1 cellular context compared by ENCODE assay signal in genomic region chr14:101706509-101707284, GRCh38.
TF ChIP-seq lines count a peak whose summit lies in the region.

No MANE protein-coding gene starts in this region.

TF ChIP-seq in HepG2, 621 proteins besides CTCF, POLR2A, EP300 and RAD21 (continued from another document and continues in another):
- TF ChIP-seq DZIP1 (CRISPR knock-in tag; IDR thresholded peaks at IDR 0.05) (no peak), ZNF784 (CRISPR knock-in tag; IDR thresholded peaks at IDR 0.05; ENCODE audit: borderline replicate concordance) (no peak), ZNF235 (CRISPR knock-in tag; IDR thresholded peaks at IDR 0.05; ENCODE audit: borderline replicate concordance) (no peak), ZNF234 (CRISPR knock-in tag; conservative IDR thresholded peaks at IDR 0.05) (no peak), ATRX (CRISPR knock-in tag; IDR thresholded peaks at IDR 0.05; ENCODE audit: borderline replicate concordance) (no peak), ETV5 (CRISPR knock-in tag; IDR thresholded peaks at IDR 0.05; ENCODE audit: borderline replicate concordance) (no peak), ZNF343 (CRISPR knock-in tag; IDR thresholded peaks at IDR 0.05) (no peak), ZEB1 (IDR thresholded peaks at IDR 0.05; ENCODE audit: insufficient replicate concordance, low read depth) (no peak), ELF1 (CRISPR knock-in tag; IDR thresholded peaks at IDR 0.05) (no peak), NCOA5 (CRISPR knock-in tag; IDR thresholded peaks at IDR 0.05) (no peak), ZNF124 (CRISPR knock-in tag; IDR thresholded peaks at IDR 0.05) (no peak), NR2F2 (IDR thresholded peaks at IDR 0.05; ENCODE audit: borderline replicate concordance, low read depth) (no peak), NONO (IDR thresholded peaks at IDR 0.05) (no peak), NONO (CRISPR knock-in tag; conservative IDR thresholded peaks at IDR 0.05) (no peak), TFDP2 (CRISPR knock-in tag; IDR thresholded peaks at IDR 0.05) (peak; percentile 65; the same call in 1 of the 2 replicates), ZBTB49 (CRISPR knock-in tag; IDR thresholded peaks at IDR 0.05; ENCODE audit: borderline replicate concordance) (no peak), KDM3A (CRISPR knock-in tag; IDR thresholded peaks at IDR 0.05; ENCODE audit: low read depth) (peak; percentile 49; the same call in 1 of the 2 replicates), ATAD3A (CRISPR knock-in tag; IDR thresholded peaks at IDR 0.05) (no peak), SMAD1 (CRISPR knock-in tag; IDR thresholded peaks at IDR 0.05; ENCODE audit: borderline replicate concordance, low read depth) (no peak), ZNF331 (CRISPR knock-in tag; IDR thresholded peaks at IDR 0.05) (peak; percentile 29; the same call in 1 of the 2 replicates), ZNF225 (CRISPR knock-in tag; IDR thresholded peaks at IDR 0.05) (peak; percentile 36; the same call in 1 of the 2 replicates), ZBTB7A (CRISPR knock-in tag; IDR thresholded peaks at IDR 0.05) (no peak), ELF3 (CRISPR knock-in tag; IDR thresholded peaks at IDR 0.05) (no peak), HDAC2 (CRISPR knock-in tag; IDR thresholded peaks at IDR 0.05) (peak; percentile 66; the same call in 1 of the 2 replicates), ZNF580 (CRISPR knock-in tag; IDR thresholded peaks at IDR 0.05; ENCODE audit: borderline replicate concordance, low read depth) (peak; percentile 70), RBM39 (IDR thresholded peaks at IDR 0.05; ENCODE audit: low read depth, low read length, poor library complexity, severe bottlenecking) (no peak), ZNF616 (CRISPR knock-in tag; IDR thresholded peaks at IDR 0.05; ENCODE audit: low read depth) (peak; percentile 93; the same call in 1 of the 2 replicates), CSRNP1 (CRISPR knock-in tag; IDR thresholded peaks at IDR 0.05) (no peak), RFXAP (CRISPR knock-in tag; IDR thresholded peaks at IDR 0.05; ENCODE audit: borderline replicate concordance) (no peak; the same call in 1 of the 2 replicates), NFE2 (CRISPR knock-in tag; IDR thresholded peaks at IDR 0.05) (no peak), ZNF790 (CRISPR knock-in tag; IDR thresholded peaks at IDR 0.05; ENCODE audit: borderline replicate concordance) (no peak), ATF3 (CRISPR knock-in tag; IDR thresholded peaks at IDR 0.05) (no peak), ZNF503 (CRISPR knock-in tag; IDR thresholded peaks at IDR 0.05) (no peak), ZBTB7B (CRISPR knock-in tag; IDR thresholded peaks at IDR 0.05) (no peak), ZBTB14 (CRISPR knock-in tag; IDR thresholded peaks at IDR 0.05) (no peak), ZNF75D (CRISPR knock-in tag; IDR thresholded peaks at IDR 0.05; ENCODE audit: borderline replicate concordance) (no peak), ATF7 (IDR thresholded peaks at IDR 0.05) (no peak), ATF7 (CRISPR knock-in tag; IDR thresholded peaks at IDR 0.05) (no peak), ZNF768 (CRISPR knock-in tag; IDR thresholded peaks at IDR 0.05) (no peak), CREB3 (CRISPR knock-in tag; IDR thresholded peaks at IDR 0.05) (no peak), FOXO1 (CRISPR knock-in tag; IDR thresholded peaks at IDR 0.05) (peak; percentile 77), SRSF4 (IDR thresholded peaks at IDR 0.05; ENCODE audit: low read depth, low read length, poor library complexity, severe bottlenecking) (no peak), DMAP1 (CRISPR knock-in tag; IDR thresholded peaks at IDR 0.05) (0 out of 2 replicates have a peak, but pooled peaks have one; percentile 46), PITX1 (CRISPR knock-in tag; IDR thresholded peaks at IDR 0.05) (no peak), ZNF615 (CRISPR knock-in tag; IDR thresholded peaks at IDR 0.05; ENCODE audit: borderline replicate concordance) (no peak), AKAP8 (CRISPR knock-in tag; IDR thresholded peaks at IDR 0.05) (no peak; the same call in 1 of the 2 replicates), SOX5 (CRISPR knock-in tag; IDR thresholded peaks at IDR 0.05; ENCODE audit: borderline replicate concordance) (no peak), ZNF224 (CRISPR knock-in tag; IDR thresholded peaks at IDR 0.05) (no peak), SOX6 (IDR thresholded peaks at IDR 0.05) (no peak), SOX6 (CRISPR knock-in tag; IDR thresholded peaks at IDR 0.05) (0 out of 2 replicates have a peak, but pooled peaks have one; percentile 17), CHD4 (IDR thresholded peaks at IDR 0.05; ENCODE audit: borderline replicate concordance, low read length) (no peak), ARID5B (CRISPR knock-in tag; IDR thresholded peaks at IDR 0.05) (peak; percentile 78), NBN (conservative IDR thresholded peaks at IDR 0.05) (no peak), CEBPG (CRISPR knock-in tag; IDR thresholded peaks at IDR 0.05) (no peak)
